ENCODE assay signal across 17 cellular contexts in the genomic region with DNA sequence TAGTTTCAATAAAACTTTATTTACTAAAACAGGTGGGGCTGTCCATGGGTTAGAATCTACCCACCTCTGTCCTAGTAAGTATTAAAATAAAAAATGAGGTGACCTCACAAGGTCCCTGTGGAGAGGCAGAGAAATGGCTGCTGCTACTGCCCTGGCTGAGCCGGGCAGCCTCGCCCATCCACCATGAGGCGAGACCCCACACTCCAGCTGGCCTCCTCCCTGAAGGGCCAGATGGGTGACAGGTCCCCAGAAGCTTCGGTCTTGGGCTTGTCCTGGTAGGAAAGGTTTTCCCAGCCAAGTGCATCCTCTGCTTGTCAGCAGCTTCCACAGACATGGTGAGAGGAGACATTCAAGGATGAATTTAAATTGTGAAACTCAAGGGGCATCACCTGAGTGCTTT.
DNase-seq lines count a peak whose midpoint lies in the region; ATAC-seq and TF ChIP-seq lines count a peak whose summit lies in the region.
"Had no signal": no experiment of that assay in that cellular context is flagged by ENCODE, and none has a peak within 500 bp of the region (broad histone marks: within the 10 kb centered on the region; RNA-seq: fewer than 3 reads in every experiment).

No MANE protein-coding gene starts in this region.

- H3K4me3 Mint-ChIP-seq in endodermal cell (no peak overlapping the region), type B pancreatic cell (no peak overlapping the region)
- H3K4me3 Mint-ChIP-seq: CD8-positive, alpha-beta memory T cell had no signal

- H3K27ac ChIP-seq in left ventricle myocardium inferior (replicated peaks) (no peak overlapping the region), endodermal cell (ENCODE audit: low read depth, low read length) (no peak overlapping the region), SK-N-SH (ENCODE audit: low read depth in 2 of 2, low read length in 1 of 2) (no peak overlapping the region)
- H3K27ac ChIP-seq: BLaER1 had no signal

- TF ChIP-seq EP300 in SK-N-SH (IDR thresholded peaks at IDR 0.05; ENCODE audit: borderline replicate concordance in 1 of 2, low read depth in 1 of 2, low read length in 1 of 2) = no peak

- no peaks in the 10 kb centered on the region for H3K9me3 Mint-ChIP-seq in endodermal cell
- H3K9me3 Mint-ChIP-seq in type B pancreatic cell = no peaks in the 10 kb centered on the region
- H3K9me3 Mint-ChIP-seq: CD8-positive, alpha-beta memory T cell had no signal

- H3K4me1 Mint-ChIP-seq in endodermal cell = no peaks in the 10 kb centered on the region
- H3K4me1 Mint-ChIP-seq in type B pancreatic cell (ENCODE audit: unreplicated experiment) = peaks cover 7% of the 10 kb centered on the region
- H3K4me1 Mint-ChIP-seq: CD8-positive, alpha-beta memory T cell had no signal

- H3K9me3 ChIP-seq in left ventricle myocardium inferior (replicated peaks) = no peaks in the 10 kb centered on the region
- H3K9me3 ChIP-seq in endodermal cell (ENCODE audit: control insufficient read depth, low read length) = peaks cover 92% of the 10 kb centered on the region
- no peaks in the 10 kb centered on the region; the same call in 1 of the 2 replicates for H3K9me3 ChIP-seq in SK-N-SH
- H3K9me3 ChIP-seq: BLaER1, Caco-2, HAP-1 had no signal

- H2AFZ ChIP-seq in SK-N-SH (ENCODE audit: low read depth) = no peak overlapping the region

- H3K27me3 Mint-ChIP-seq in endodermal cell (ENCODE audit: insufficient read depth) = peaks cover 1% of the 10 kb centered on the region
- H3K27me3 Mint-ChIP-seq in type B pancreatic cell = peaks cover 3% of the 10 kb centered on the region
- H3K27me3 Mint-ChIP-seq: CD8-positive, alpha-beta memory T cell had no signal

- WGBS in endodermal cell (ENCODE audit: insufficient coverage in 1 of 2, insufficient read length in 1 of 2), 2 experiments = 81 to 100% methylated on average over 1 to 4 of the region's 4 CpGs
- WGBS in SK-N-SH (ENCODE audit: low lambda C conversion rate) = 49% methylated on average over 4 of the region's 4 CpGs

- no peaks in the 10 kb centered on the region for H3K9me2 ChIP-seq in SK-N-SH

- no peak for TF ChIP-seq RAD21 in SK-N-SH (IDR thresholded peaks at IDR 0.05; ENCODE audit: low read length)

- no peak overlapping the region for H3K4me3 ChIP-seq in left ventricle myocardium inferior
- H3K4me3 ChIP-seq in endodermal cell (ENCODE audit: low read length) = no peak overlapping the region
- no peak overlapping the region for H3K4me3 ChIP-seq in SK-N-SH (ENCODE audit: low read depth in 2 of 2, low read length in 1 of 2)
- H3K4me3 ChIP-seq: BLaER1, HAP-1 had no signal

- no peaks in the 10 kb centered on the region for H4K20me1 ChIP-seq in SK-N-SH (ENCODE audit: insufficient read depth)
- H4K20me1 ChIP-seq: BLaER1 had no signal

- TF ChIP-seq CTCF in left ventricle myocardium inferior (IDR thresholded peaks at IDR 0.05; ENCODE audit: borderline replicate concordance) = no peak
- TF ChIP-seq CTCF in endodermal cell (conservative IDR thresholded peaks at IDR 0.05) = no peak
- TF ChIP-seq CTCF in type B pancreatic cell (conservative IDR thresholded peaks at IDR 0.05) = no peak
- TF ChIP-seq CTCF in SK-N-SH (IDR thresholded peaks at IDR 0.05) = no peak

- H3K36me3 Mint-ChIP-seq in endodermal cell (ENCODE audit: low read depth) = no peaks in the 10 kb centered on the region
- no peaks in the 10 kb centered on the region for H3K36me3 Mint-ChIP-seq in type B pancreatic cell
- H3K36me3 Mint-ChIP-seq: CD8-positive, alpha-beta memory T cell had no signal

- no peaks in the 10 kb centered on the region for H3K79me2 ChIP-seq in SK-N-SH (ENCODE audit: insufficient read depth)

- H3K4me2 ChIP-seq in SK-N-SH = no peak overlapping the region
- H3K4me2 ChIP-seq: BLaER1 had no signal

- ATAC-seq in Right ventricle myocardium superior (ENCODE audit: poor library complexity) = no peak

- DNase-seq in Right ventricle myocardium superior (peak; percentile 5), left ventricle myocardium inferior (no peak), endodermal cell (peak; percentile 17), posterior vena cava (ENCODE audit: low spot score) (peak; percentile 31), type B pancreatic cell (ENCODE audit: extremely low spot score, unreplicated experiment) (peak; percentile 34), SK-N-SH (no peak), NCI-H510A (lab: John Stamatoyannopoulos, UW) (no peak), NAMALWA (ENCODE audit: low spot score) (no peak)
- DNase-seq: 8988T; AML-193; CD8-positive, alpha-beta memory T cell; DND-41; GDM1; GOT3 had no signal

- H3K9ac ChIP-seq in endodermal cell (ENCODE audit: extremely low read depth, low read length, poor library complexity, severe bottlenecking) = no peak overlapping the region
- no peak overlapping the region for H3K9ac ChIP-seq in SK-N-SH
- H3K9ac ChIP-seq: BLaER1 had no signal

- peaks cover 5% of the 10 kb centered on the region for H3K4me1 ChIP-seq in left ventricle myocardium inferior
- no peaks in the 10 kb centered on the region for H3K4me1 ChIP-seq in endodermal cell (ENCODE audit: control insufficient read depth, insufficient read depth, low read length)
- H3K4me1 ChIP-seq in SK-N-SH (ENCODE audit: control insufficient read depth in 1 of 2, insufficient read depth in 2 of 2, low read depth in 1 of 2, low read length in 1 of 2) = peaks cover 0 to 5% of the 10 kb centered on the region in 2 experiments; a peak in 1 of 4 replicates
- H3K4me1 ChIP-seq: Caco-2, HAP-1 had no signal

- no peak overlapping the region for H3K27ac Mint-ChIP-seq in endodermal cell
- no peak overlapping the region for H3K27ac Mint-ChIP-seq in type B pancreatic cell
- H3K27ac Mint-ChIP-seq: CD8-positive, alpha-beta memory T cell had no signal

- POLR2A ChIA-PET in SK-N-SH (lab: Yijun Ruan, JAX) = no interaction called here

- H3K36me3 ChIP-seq in left ventricle myocardium inferior = no peaks in the 10 kb centered on the region
- H3K36me3 ChIP-seq in endodermal cell (ENCODE audit: control insufficient read depth, insufficient read depth, low read length) = no peaks in the 10 kb centered on the region
- H3K36me3 ChIP-seq in SK-N-SH (replicated peaks in 1 of 2; ENCODE audit: control insufficient read depth in 1 of 2, insufficient read depth in 2 of 2, low read length in 1 of 2) = no peaks in the 10 kb centered on the region
- H3K36me3 ChIP-seq: BLaER1, HAP-1 had no signal

- no peaks in the 10 kb centered on the region for H3F3A ChIP-seq in SK-N-SH (replicated peaks; ENCODE audit: insufficient read depth)

- intact Hi-C loops in Right ventricle myocardium superior (cut with DNase I) (no loop called here), left ventricle myocardium inferior (cut with micrococcal nuclease) (no loop called here), posterior vena cava (cut with DNase I) (no loop called here)

- CTCF ChIA-PET in SK-N-SH (lab: Yijun Ruan, JAX) = no interaction called here

- H3K27me3 ChIP-seq in left ventricle myocardium inferior (ENCODE audit: low read depth) = peaks cover 11% of the 10 kb centered on the region
- H3K27me3 ChIP-seq in endodermal cell (ENCODE audit: control insufficient read depth, insufficient read depth, low read length, poor library complexity, severe bottlenecking) = no peaks in the 10 kb centered on the region
- H3K27me3 ChIP-seq in SK-N-SH (ENCODE audit: insufficient read depth) = no peaks in the 10 kb centered on the region
- H3K27me3 ChIP-seq: BLaER1 had no signal

TF ChIP-seq in SK-N-SH, 30 proteins besides CTCF, POLR2A, EP300 and RAD21:
- TF ChIP-seq MXI1 (IDR thresholded peaks at IDR 0.05; ENCODE audit: low read depth, low read length) (no peak), FOSL2 (IDR thresholded peaks at IDR 0.05; ENCODE audit: borderline replicate concordance, low read depth) (no peak), ELF1 (IDR thresholded peaks at IDR 0.05) (no peak), TEAD4 (IDR thresholded peaks at IDR 0.05; ENCODE audit: borderline replicate concordance, insufficient read depth) (no peak), POLR2AphosphoS5 (IDR thresholded peaks at IDR 0.05; ENCODE audit: low read depth, low read length) (no peak), GATA2 (CRISPR knock-in tag; IDR thresholded peaks at IDR 0.05) (no peak), RFX5 (IDR thresholded peaks at IDR 0.05; ENCODE audit: low read length) (no peak), JUND (IDR thresholded peaks at IDR 0.05) (no peak), YY1 (IDR thresholded peaks at IDR 0.05; ENCODE audit: low read depth) (no peak)
- TF ChIP-seq, protein P1, sequence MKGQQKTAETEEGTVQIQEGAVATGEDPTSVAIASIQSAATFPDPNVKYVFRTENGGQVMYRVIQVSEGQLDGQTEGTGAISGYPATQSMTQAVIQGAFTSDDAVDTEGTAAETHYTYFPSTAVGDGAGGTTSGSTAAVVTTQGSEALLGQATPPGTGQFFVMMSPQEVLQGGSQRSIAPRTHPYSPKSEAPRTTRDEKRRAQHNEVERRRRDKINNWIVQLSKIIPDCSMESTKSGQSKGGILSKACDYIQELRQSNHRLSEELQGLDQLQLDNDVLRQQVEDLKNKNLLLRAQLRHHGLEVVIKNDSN (IDR thresholded peaks at IDR 0.05; ENCODE audit: borderline replicate concordance, low read depth) = no peak
- TF ChIP-seq, protein P2, sequence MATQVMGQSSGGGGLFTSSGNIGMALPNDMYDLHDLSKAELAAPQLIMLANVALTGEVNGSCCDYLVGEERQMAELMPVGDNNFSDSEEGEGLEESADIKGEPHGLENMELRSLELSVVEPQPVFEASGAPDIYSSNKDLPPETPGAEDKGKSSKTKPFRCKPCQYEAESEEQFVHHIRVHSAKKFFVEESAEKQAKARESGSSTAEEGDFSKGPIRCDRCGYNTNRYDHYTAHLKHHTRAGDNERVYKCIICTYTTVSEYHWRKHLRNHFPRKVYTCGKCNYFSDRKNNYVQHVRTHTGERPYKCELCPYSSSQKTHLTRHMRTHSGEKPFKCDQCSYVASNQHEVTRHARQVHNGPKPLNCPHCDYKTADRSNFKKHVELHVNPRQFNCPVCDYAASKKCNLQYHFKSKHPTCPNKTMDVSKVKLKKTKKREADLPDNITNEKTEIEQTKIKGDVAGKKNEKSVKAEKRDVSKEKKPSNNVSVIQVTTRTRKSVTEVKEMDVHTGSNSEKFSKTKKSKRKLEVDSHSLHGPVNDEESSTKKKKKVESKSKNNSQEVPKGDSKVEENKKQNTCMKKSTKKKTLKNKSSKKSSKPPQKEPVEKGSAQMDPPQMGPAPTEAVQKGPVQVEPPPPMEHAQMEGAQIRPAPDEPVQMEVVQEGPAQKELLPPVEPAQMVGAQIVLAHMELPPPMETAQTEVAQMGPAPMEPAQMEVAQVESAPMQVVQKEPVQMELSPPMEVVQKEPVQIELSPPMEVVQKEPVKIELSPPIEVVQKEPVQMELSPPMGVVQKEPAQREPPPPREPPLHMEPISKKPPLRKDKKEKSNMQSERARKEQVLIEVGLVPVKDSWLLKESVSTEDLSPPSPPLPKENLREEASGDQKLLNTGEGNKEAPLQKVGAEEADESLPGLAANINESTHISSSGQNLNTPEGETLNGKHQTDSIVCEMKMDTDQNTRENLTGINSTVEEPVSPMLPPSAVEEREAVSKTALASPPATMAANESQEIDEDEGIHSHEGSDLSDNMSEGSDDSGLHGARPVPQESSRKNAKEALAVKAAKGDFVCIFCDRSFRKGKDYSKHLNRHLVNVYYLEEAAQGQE (IDR thresholded peaks at IDR 0.05; ENCODE audit: low read depth, low read length) = no peak

Comparison
In these comparisons a context has a peak if more than half of its experiments do, and no peak if none do; other contexts are left out.
1. DNase-seq: peak in Right ventricle myocardium superior (single experiment), endodermal cell (single experiment), posterior vena cava (single experiment) and type B pancreatic cell (single experiment); none in left ventricle myocardium inferior (single experiment), SK-N-SH (single experiment), NCI-H510A (single experiment) and NAMALWA (single experiment).